In the genomic region with DNA sequence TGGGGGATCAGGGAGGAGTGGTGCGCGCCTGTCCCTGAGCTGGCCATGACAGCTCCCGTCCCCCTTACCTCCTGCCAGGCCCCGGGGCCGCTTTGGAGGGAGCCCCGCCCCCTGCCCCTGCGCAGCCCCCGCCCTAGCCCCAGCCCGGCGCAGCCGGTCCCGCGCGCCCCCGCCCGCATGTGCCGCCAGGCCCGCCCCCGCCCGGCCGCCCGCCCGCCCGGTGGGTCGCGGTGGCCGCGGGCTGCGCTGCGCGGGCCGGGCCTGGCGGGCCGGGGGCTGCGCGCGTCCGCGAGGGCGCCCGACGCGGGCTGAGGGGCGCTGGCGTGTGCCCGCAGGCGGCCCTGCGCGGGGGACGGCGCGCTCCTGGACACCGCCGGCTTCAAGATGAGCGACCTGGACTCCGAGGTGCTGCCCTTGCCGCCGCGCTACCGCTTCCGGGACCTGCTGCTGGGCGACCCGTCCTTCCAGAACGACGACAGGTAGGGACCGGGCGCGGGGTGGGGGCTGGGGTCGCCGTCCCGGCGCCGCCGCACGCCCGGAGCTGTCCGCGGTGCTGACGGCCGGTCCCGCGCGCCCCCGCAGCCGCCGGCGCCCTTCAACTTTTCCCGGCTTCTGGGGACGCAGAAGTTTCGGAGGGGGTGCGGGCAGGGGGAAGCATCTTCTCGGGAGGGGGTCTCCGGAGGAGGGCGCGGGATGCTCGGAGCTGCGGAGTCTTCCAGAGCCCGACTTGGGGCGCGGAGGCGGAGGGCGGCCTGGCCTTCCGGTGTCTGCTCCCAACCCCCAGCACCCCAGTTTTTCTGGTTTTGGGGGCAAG, we compare ENCODE assay signal across 20 cellular contexts. TPM values are rescaled to one million over a fixed set of nuclear protein-coding genes. Genes with fewer than 3 reads are reported as not detected.
A peak's percentile ranks its signal among the peaks of the same experiment; 100 is the strongest.
DNase-seq lines count a peak whose midpoint lies in the region; ATAC-seq and TF ChIP-seq lines count a peak whose summit lies in the region.
"Had no signal": no experiment of that assay in that cellular context is flagged by ENCODE, and none has a peak within 500 bp of the region (broad histone marks: within the 10 kb centered on the region; RNA-seq: fewer than 3 reads in every experiment).

No MANE protein-coding gene starts in this region.

- H3K9me3 ChIP-seq in BLaER1, result no peaks in the 10 kb centered on the region
- H3K9me3 ChIP-seq in HEK293 (ENCODE audit: control insufficient read depth, insufficient read depth, low read depth, low read length), result no peaks in the 10 kb centered on the region
- H3K9me3 ChIP-seq: ascending aorta, spleen, uterus had no signal

- TF ChIP-seq CTCF in HEK293 (tag by site-specific recombination; IDR thresholded peaks at IDR 0.05) (no peak), mesothelial cell of epicardium (IDR thresholded peaks at IDR 0.05; ENCODE audit: unreplicated experiment) (no peak)

- H3K27me3 ChIP-seq in BLaER1, result no peaks in the 10 kb centered on the region

- H3K4me3 ChIP-seq in BLaER1 (no peak overlapping the region), HEK293 (ENCODE audit: low read depth, low read length) (peak overlapping the region; percentile 10; the same call in 1 of the 2 replicates)
- H3K4me3 ChIP-seq: ascending aorta, uterus had no signal

- H3K27me3 Mint-ChIP-seq in mesothelial cell of epicardium (ENCODE audit: low read depth), result peaks cover 81% of the 10 kb centered on the region

- H4K20me1 ChIP-seq in BLaER1, result no peaks in the 10 kb centered on the region

- no peak for ATAC-seq in HG03039 (IDR thresholded peaks at IDR 0.05; ENCODE audit: unreplicated experiment)
- ATAC-seq: stimulated activated naive CD8-positive, alpha-beta T cell treated with anti-CD3 and anti-CD28 coated beads, Interleukin-15, Interleukin-2, amounts not matched to agents 100 U/mL and 50 U/mL, for 24 hours had no signal

- H3K36me3 Mint-ChIP-seq in mesothelial cell of epicardium, result no peaks in the 10 kb centered on the region

- peak; percentile 81 for DNase-seq in ecto neural progenitor cell (ENCODE audit: low spot score)
- peak; percentile 53 to 77 for DNase-seq in mesothelial cell of epicardium (ENCODE audit: low spot score in 2 of 2, unreplicated experiment in 2 of 2)
- DNase-seq in NOMO-1 (lab: John Stamatoyannopoulos, UW; ENCODE audit: unreplicated experiment in 2 of 2), result no peak
- no peak for DNase-seq in NCI-H2029 treated with DMSO at 0.1 percent for 48 hours (lab: John Stamatoyannopoulos, UW)
- no peak for DNase-seq in NCI-H2107 (lab: John Stamatoyannopoulos, UW)
- DNase-seq: activated effector memory CD4-positive, alpha-beta T cell treated with anti-CD3 and anti-CD28 coated beads, Interleukin-2, amount 50 U/mL, for 16 hours; DMS153; mesenchymal stem cell; NCI-H2081 treated with DMSO at 0.1 percent for 48 hours; NCI-H82; spleen; stimulated activated naive CD8-positive, alpha-beta T cell treated with anti-CD3 and anti-CD28 coated beads, Interleukin-15, Interleukin-2, amounts not matched to agents 100 U/mL and 50 U/mL, for 24 hours; uterus had no signal

- no peaks in the 10 kb centered on the region for H3K9me3 Mint-ChIP-seq in mesothelial cell of epicardium

- H3K9ac ChIP-seq in BLaER1, result no peak overlapping the region

- H3K4me1 Mint-ChIP-seq in mesothelial cell of epicardium, result no peaks in the 10 kb centered on the region

- no peak overlapping the region for H3K4me3 Mint-ChIP-seq in mesothelial cell of epicardium

- H3K4me1 ChIP-seq in BLaER1 (peaks cover 77% of the 10 kb centered on the region), HEK293 (ENCODE audit: control insufficient read depth, insufficient read depth, low read length) (no peaks in the 10 kb centered on the region)
- H3K4me1 ChIP-seq: ascending aorta, uterus had no signal

- H3K36me3 ChIP-seq in BLaER1, result no peaks in the 10 kb centered on the region
- H3K36me3 ChIP-seq in HEK293 (ENCODE audit: control insufficient read depth in 2 of 2, insufficient read depth in 1 of 2, low read length in 2 of 2), result no peaks in the 10 kb centered on the region
- H3K36me3 ChIP-seq: ascending aorta, uterus had no signal

- CTCF ChIA-PET in HEK293 (lab: Yijun Ruan, JAX), result interaction anchor here (0.9 to 1.2 kb wide), 4 partner anchors 10 to 111 kb away, joined by 3 to 6 read pairs (median 3); no protein-coding TSS in a partner anchor

- no peak overlapping the region for H3K27ac ChIP-seq in BLaER1
- H3K27ac ChIP-seq in HEK293 (ENCODE audit: extremely low read depth, low read depth, low read length), result no peak overlapping the region
- H3K27ac ChIP-seq: ascending aorta, spleen, uterus had no signal

- POLR2A ChIA-PET in HEK293 (lab: Yijun Ruan, JAX), result no interaction called here

- no peak overlapping the region for H3K27ac Mint-ChIP-seq in mesothelial cell of epicardium

- H3K4me2 ChIP-seq in BLaER1, result peak overlapping the region; percentile 81

TF ChIP-seq in HEK293, 187 proteins besides CTCF, POLR2A, EP300 and RAD21:
- no peak for TF ChIP-seq ZSCAN16 (tag by site-specific recombination; IDR thresholded peaks at IDR 0.05)
- no peak for TF ChIP-seq KLF1 (tag by site-specific recombination; IDR thresholded peaks at IDR 0.05)
- no peak for TF ChIP-seq ZNF548 (tag by site-specific recombination; IDR thresholded peaks at IDR 0.05)
- TF ChIP-seq ZNF274 (IDR thresholded peaks at IDR 0.05; ENCODE audit: low read length), result no peak
- no peak for TF ChIP-seq ZNF274 (tag by site-specific recombination; IDR thresholded peaks at IDR 0.05; ENCODE audit: borderline replicate concordance)
- TF ChIP-seq ZNF146 (tag by site-specific recombination; IDR thresholded peaks at IDR 0.05), result no peak
- TF ChIP-seq, protein P1, sequence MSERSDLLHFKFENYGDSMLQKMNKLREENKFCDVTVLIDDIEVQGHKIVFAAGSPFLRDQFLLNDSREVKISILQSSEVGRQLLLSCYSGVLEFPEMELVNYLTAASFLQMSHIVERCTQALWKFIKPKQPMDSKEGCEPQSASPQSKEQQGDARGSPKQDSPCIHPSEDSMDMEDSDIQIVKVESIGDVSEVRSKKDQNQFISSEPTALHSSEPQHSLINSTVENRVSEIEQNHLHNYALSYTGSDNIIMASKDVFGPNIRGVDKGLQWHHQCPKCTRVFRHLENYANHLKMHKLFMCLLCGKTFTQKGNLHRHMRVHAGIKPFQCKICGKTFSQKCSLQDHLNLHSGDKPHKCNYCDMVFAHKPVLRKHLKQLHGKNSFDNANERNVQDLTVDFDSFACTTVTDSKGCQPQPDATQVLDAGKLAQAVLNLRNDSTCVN (tag by site-specific recombination; optimal IDR thresholded peaks at IDR 0.05), result peak; percentile 36
- TF ChIP-seq ZNF292 (tag by site-specific recombination; IDR thresholded peaks at IDR 0.05; ENCODE audit: borderline replicate concordance, low read depth), result no peak
- TF ChIP-seq, protein P2, sequence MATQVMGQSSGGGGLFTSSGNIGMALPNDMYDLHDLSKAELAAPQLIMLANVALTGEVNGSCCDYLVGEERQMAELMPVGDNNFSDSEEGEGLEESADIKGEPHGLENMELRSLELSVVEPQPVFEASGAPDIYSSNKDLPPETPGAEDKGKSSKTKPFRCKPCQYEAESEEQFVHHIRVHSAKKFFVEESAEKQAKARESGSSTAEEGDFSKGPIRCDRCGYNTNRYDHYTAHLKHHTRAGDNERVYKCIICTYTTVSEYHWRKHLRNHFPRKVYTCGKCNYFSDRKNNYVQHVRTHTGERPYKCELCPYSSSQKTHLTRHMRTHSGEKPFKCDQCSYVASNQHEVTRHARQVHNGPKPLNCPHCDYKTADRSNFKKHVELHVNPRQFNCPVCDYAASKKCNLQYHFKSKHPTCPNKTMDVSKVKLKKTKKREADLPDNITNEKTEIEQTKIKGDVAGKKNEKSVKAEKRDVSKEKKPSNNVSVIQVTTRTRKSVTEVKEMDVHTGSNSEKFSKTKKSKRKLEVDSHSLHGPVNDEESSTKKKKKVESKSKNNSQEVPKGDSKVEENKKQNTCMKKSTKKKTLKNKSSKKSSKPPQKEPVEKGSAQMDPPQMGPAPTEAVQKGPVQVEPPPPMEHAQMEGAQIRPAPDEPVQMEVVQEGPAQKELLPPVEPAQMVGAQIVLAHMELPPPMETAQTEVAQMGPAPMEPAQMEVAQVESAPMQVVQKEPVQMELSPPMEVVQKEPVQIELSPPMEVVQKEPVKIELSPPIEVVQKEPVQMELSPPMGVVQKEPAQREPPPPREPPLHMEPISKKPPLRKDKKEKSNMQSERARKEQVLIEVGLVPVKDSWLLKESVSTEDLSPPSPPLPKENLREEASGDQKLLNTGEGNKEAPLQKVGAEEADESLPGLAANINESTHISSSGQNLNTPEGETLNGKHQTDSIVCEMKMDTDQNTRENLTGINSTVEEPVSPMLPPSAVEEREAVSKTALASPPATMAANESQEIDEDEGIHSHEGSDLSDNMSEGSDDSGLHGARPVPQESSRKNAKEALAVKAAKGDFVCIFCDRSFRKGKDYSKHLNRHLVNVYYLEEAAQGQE (tag by site-specific recombination; IDR thresholded peaks at IDR 0.05), result peak; percentile 80
- TF ChIP-seq GLI4 (tag by site-specific recombination; IDR thresholded peaks at IDR 0.05), result no peak

RNA-seq across cellular contexts. Expression of a gene that starts 12.5 kb away (rescaled TPM):
- total RNA-seq in mesothelial cell of epicardium, result 0.09 TPM in 2 of 3 replicates, not detected in the other
- total RNA-seq: ascending aorta, dermis microvascular lymphatic vessel endothelial cell, MCF 10A had no signal

RNA-seq across cellular contexts. Expression of a gene that starts 15.2 kb away (rescaled TPM):
- total RNA-seq in mesothelial cell of epicardium, result not detected in 3 replicates
- total RNA-seq: ascending aorta, MCF 10A, omental fat pad, spleen, uterus had no signal

RNA-seq across cellular contexts. Expression of a gene that starts 51.3 kb away (rescaled TPM):
- 0.97 to 1.7 TPM (median 1.4 TPM) in 3 replicates for total RNA-seq in mesothelial cell of epicardium
- total RNA-seq: ascending aorta, dermis microvascular lymphatic vessel endothelial cell, MCF 10A, spleen, uterus had no signal

Comparison
In these comparisons a context has a peak if more than half of its experiments do, and no peak if none do; other contexts are left out.
1. DNase-seq: peak in ecto neural progenitor cell (single experiment) and mesothelial cell of epicardium (2 of 2); none in NOMO-1 (0 of 2), NCI-H2029 treated with DMSO at 0.1 percent for 48 hours (single experiment) and NCI-H2107 (single experiment).